In the genomic region with DNA sequence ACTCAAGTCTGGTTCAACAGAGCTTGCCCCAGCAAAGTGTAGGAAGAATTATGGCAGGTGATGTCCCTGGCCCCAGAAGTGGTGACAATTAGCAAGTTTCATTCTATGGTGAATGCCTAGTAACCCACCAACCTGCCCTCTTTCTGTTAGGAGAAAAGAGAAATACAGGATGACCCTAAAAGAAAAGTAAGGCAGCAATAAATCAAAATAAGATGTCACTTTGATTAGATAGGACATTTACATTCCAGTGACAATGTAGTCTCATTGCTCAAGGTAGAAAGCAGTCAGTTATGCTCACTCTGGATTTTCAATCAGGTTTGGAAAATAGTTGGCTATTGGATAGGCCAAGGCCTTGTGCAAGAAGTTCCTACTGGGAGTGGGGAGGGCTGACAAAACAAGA, we compare ENCODE assay signal across 18 cellular contexts. TPM values are rescaled to one million over a fixed set of nuclear protein-coding genes. Genes with fewer than 3 reads are reported as not detected.
A peak's percentile ranks its signal among the peaks of the same experiment; 100 is the strongest.
DNase-seq lines count a peak whose midpoint lies in the region; ATAC-seq and TF ChIP-seq lines count a peak whose summit lies in the region.
"Had no signal": no experiment of that assay in that cellular context is flagged by ENCODE, and none has a peak within 500 bp of the region (broad histone marks: within the 10 kb centered on the region; RNA-seq: fewer than 3 reads in every experiment).

No MANE protein-coding gene starts in this region.

- TF ChIP-seq RAD21 in neural cell (conservative IDR thresholded peaks at IDR 0.05): no peak

- intact Hi-C loops in heart left ventricle (cut with DNase I): loop anchor here in 4 of 10 donors (2.0 to 10.0 kb wide), 4 partner anchors 617 to 682 kb away; partner anchors contain the start of gene SIL1 (in 1 of the 4)

- H3K27me3 ChIP-seq in cardiac muscle cell (no peaks in the 10 kb centered on the region), heart left ventricle (no peaks in the 10 kb centered on the region), OCI-LY3 (ENCODE audit: low read depth, low read length) (no peaks in the 10 kb centered on the region), neural cell (ENCODE audit: insufficient read depth, low read depth, low read length) (no peaks in the 10 kb centered on the region)
- H3K27me3 ChIP-seq: BLaER1 treated with 17β-estradiol and CSF1 and Interleukin-3, amounts not matched to agents 10 nM and 100 nM had no signal

- H3K9ac ChIP-seq in OCI-LY3 (ENCODE audit: low read length): 0 out of 2 replicates have a peak overlapping the region, but pooled peaks have one; percentile 11
- H3K9ac ChIP-seq in neural cell (ENCODE audit: low read length): no peak overlapping the region
- H3K9ac ChIP-seq: BLaER1 treated with 17β-estradiol and CSF1 and Interleukin-3, amounts not matched to agents 10 nM and 100 nM had no signal

- DNase-seq in cardiac muscle cell (ENCODE audit: low read depth in 1 of 2, low spot score in 1 of 2): no peak
- no peak for DNase-seq in heart left ventricle
- no peak for DNase-seq in HT-29 (ENCODE audit: low spot score)
- no peak for DNase-seq in GDM1 (lab: John Stamatoyannopoulos, UW)
- no peak for DNase-seq in NCI-H1436 treated with DMSO at 0.1 percent for 48 hours (lab: John Stamatoyannopoulos, UW)
- DNase-seq: AML-193; Caco-2; Calu3; CD4-positive, alpha-beta T cell; CD8-positive, alpha-beta T cell; DMS79 treated with DMSO at 0.1 percent for 48 hours had no signal

- H3K4me1 ChIP-seq in cardiac muscle cell (ENCODE audit: low read depth) (peaks cover 3% of the 10 kb centered on the region), heart left ventricle (peaks cover 0 to 12% (median 2%) of the 10 kb centered on the region in 12 donors), OCI-LY3 (ENCODE audit: low read length) (peaks cover 60% of the 10 kb centered on the region)

- H3K36me3 ChIP-seq in cardiac muscle cell (no peaks in the 10 kb centered on the region), heart left ventricle (no peaks in the 10 kb centered on the region), OCI-LY3 (replicated peaks; ENCODE audit: low read depth, low read length) (no peaks in the 10 kb centered on the region), neural cell (ENCODE audit: insufficient read depth, low read length) (no peaks in the 10 kb centered on the region)
- H3K36me3 ChIP-seq: BLaER1 treated with 17β-estradiol and CSF1 and Interleukin-3, amounts not matched to agents 10 nM and 100 nM had no signal

- TF ChIP-seq EP300 in neural cell (conservative IDR thresholded peaks at IDR 0.05; ENCODE audit: poor library complexity, severe bottlenecking): no peak

- H3K27ac ChIP-seq in cardiac muscle cell (peak overlapping the region; percentile 33), heart left ventricle (no peak overlapping the region), OCI-LY3 (ENCODE audit: low read length) (peak overlapping the region; percentile 75), neural cell (ENCODE audit: low read length) (peak overlapping the region; percentile 4)
- H3K27ac ChIP-seq: 22Rv1; A549; BLaER1 treated with 17β-estradiol and CSF1 and Interleukin-3, amounts not matched to agents 10 nM and 100 nM; C4-2B had no signal

- H4K20me1 ChIP-seq in OCI-LY3 (ENCODE audit: insufficient read depth, low read length) (no peaks in the 10 kb centered on the region), neural cell (ENCODE audit: insufficient read depth) (no peaks in the 10 kb centered on the region)
- H4K20me1 ChIP-seq: BLaER1 treated with 17β-estradiol and CSF1 and Interleukin-3, amounts not matched to agents 10 nM and 100 nM had no signal

- H3K9me2 ChIP-seq in neural cell (ENCODE audit: insufficient read depth, low read length): no peaks in the 10 kb centered on the region

- no peak for TF ChIP-seq POLR2A in heart left ventricle (IDR thresholded peaks at IDR 0.05)

- H3K4me3 ChIP-seq in cardiac muscle cell (no peak overlapping the region), heart left ventricle (no peak overlapping the region), OCI-LY3 (ENCODE audit: low read length) (no peak overlapping the region), neural cell (ENCODE audit: low read length) (no peak overlapping the region)
- H3K4me3 ChIP-seq: A549; BLaER1 treated with 17β-estradiol and CSF1 and Interleukin-3, amounts not matched to agents 10 nM and 100 nM; GM12878 had no signal

- H3K4me2 ChIP-seq in OCI-LY3 (ENCODE audit: low read length) (peak overlapping the region; percentile 16; the same call in 1 of the 2 replicates), neural cell (ENCODE audit: low read length) (no peak overlapping the region)
- H3K4me2 ChIP-seq: A549; BLaER1 treated with 17β-estradiol and CSF1 and Interleukin-3, amounts not matched to agents 10 nM and 100 nM had no signal

- TF ChIP-seq CTCF in cardiac muscle cell (IDR thresholded peaks at IDR 0.05; ENCODE audit: low read depth, low read length): no peak
- no peak for TF ChIP-seq CTCF in heart left ventricle (IDR thresholded peaks at IDR 0.05)
- TF ChIP-seq CTCF in OCI-LY3 (IDR thresholded peaks at IDR 0.05; ENCODE audit: low read depth, low read length): no peak
- no peak for TF ChIP-seq CTCF in neural cell (IDR thresholded peaks at IDR 0.05; ENCODE audit: poor library complexity, severe bottlenecking)

- H3K9me3 ChIP-seq in cardiac muscle cell (ENCODE audit: low read depth) (no peaks in the 10 kb centered on the region), heart left ventricle (no peaks in the 10 kb centered on the region), OCI-LY3 (ENCODE audit: insufficient read depth, low read length) (no peaks in the 10 kb centered on the region), neural cell (ENCODE audit: low read length) (no peaks in the 10 kb centered on the region)
- H3K9me3 ChIP-seq: A549, Caco-2 had no signal

- H3F3A ChIP-seq in neural cell (ENCODE audit: insufficient read depth, low read length, poor library complexity, severe bottlenecking): no peaks in the 10 kb centered on the region

- no peak overlapping the region for H2AFZ ChIP-seq in OCI-LY3 (ENCODE audit: low read depth, low read length)
- no peak overlapping the region for H2AFZ ChIP-seq in neural cell (ENCODE audit: low read depth, low read length)

- H3K79me2 ChIP-seq in OCI-LY3 (ENCODE audit: low read length) (no peaks in the 10 kb centered on the region), neural cell (replicated peaks; ENCODE audit: insufficient read depth, low read length) (no peaks in the 10 kb centered on the region)

- ATAC-seq in heart left ventricle: no peak
- ATAC-seq: A549; CD8-positive, alpha-beta T cell; GM12878 had no signal

TF ChIP-seq in neural cell, 6 proteins besides CTCF, POLR2A, EP300 and RAD21:
- TF ChIP-seq EZH2 (IDR thresholded peaks at IDR 0.05; ENCODE audit: borderline replicate concordance, insufficient read depth, low read length, poor library complexity, severe bottlenecking) (no peak), MXI1 (conservative IDR thresholded peaks at IDR 0.05; ENCODE audit: poor library complexity, severe bottlenecking) (no peak)

RNA-seq across cellular contexts. Expression of gene HSPA9, which starts 5.6 kb away (rescaled TPM):
- 292 and 298 TPM in 2 replicates for total RNA-seq in cardiac muscle cell
- polyA plus RNA-seq in cardiac muscle cell: 209 and 213 TPM in 2 replicates
- 100 to 1,000 TPM; 211 to 481 (median 313) TPM for total RNA-seq in heart left ventricle
- polyA plus RNA-seq in heart left ventricle: 100 to 1,000 TPM; 115 to 408 TPM
- polyA plus RNA-seq in neural cell: 270 and 280 TPM in 2 replicates
- 253 and 263 TPM in 2 replicates for polyA minus RNA-seq in neural cell
- 300 and 305 TPM in 2 replicates for total RNA-seq in HT-29 (2014; rRNA removed; shearing (Covaris generic))

RNA-seq across cellular contexts. Expression of gene ETF1, which starts 37.7 kb away (rescaled TPM):
- total RNA-seq in cardiac muscle cell: 50.6 and 53.4 TPM in 2 replicates
- 31.2 and 37.2 TPM in 2 replicates for polyA plus RNA-seq in cardiac muscle cell
- total RNA-seq in heart left ventricle: 100 to 1,000 TPM in 1 of 9 donors, 10 to 100 TPM in 8; 52.4 to 116 (median 81.8) TPM
- 100 to 1,000 TPM in 1 of 2 donors, 10 to 100 TPM in 1; 19.0 to 104 TPM for polyA plus RNA-seq in heart left ventricle
- polyA plus RNA-seq in neural cell: 56.9 and 62.1 TPM in 2 replicates
- polyA minus RNA-seq in neural cell: 83.9 and 84.7 TPM in 2 replicates
- total RNA-seq in HT-29 (2014; rRNA removed; shearing (Covaris generic)): 75.0 and 81.0 TPM in 2 replicates

Comparison
In these comparisons a context has a peak if more than half of its experiments do, and no peak if none do; other contexts are left out.
1. H3K27ac ChIP-seq: peak in cardiac muscle cell (single experiment), OCI-LY3 (single experiment) and neural cell (single experiment); none in heart left ventricle (0 of 12).